ENCODE assay signal across 18 cellular contexts in genomic region chr9:24011206-24011605, GRCh38.
DNase-seq lines count a peak whose midpoint lies in the region; ATAC-seq, FAIRE-seq and TF ChIP-seq lines count a peak whose summit lies in the region.
"Had no signal": no experiment of that assay in that cellular context is flagged by ENCODE, and none has a peak within 500 bp of the region (broad histone marks: within the 10 kb centered on the region; RNA-seq: fewer than 3 reads in every experiment).

No MANE protein-coding gene starts in this region.

- H3K23ac ChIP-seq in H1 (ENCODE audit: insufficient read length) = no peak overlapping the region

- ATAC-seq in GM19023 (IDR thresholded peaks at IDR 0.05; ENCODE audit: unreplicated experiment) (no peak), Right ventricle myocardium inferior (no peak)

- no peaks in the 10 kb centered on the region for H3K36me3 ChIP-seq in H1 (ENCODE audit: control insufficient read depth in 2 of 4, insufficient read depth in 4 of 4, low read length in 3 of 4)
- no peaks in the 10 kb centered on the region for H3K36me3 ChIP-seq in neural progenitor cell
- H3K36me3 ChIP-seq: BE2C had no signal

- no peak overlapping the region for H4K8ac ChIP-seq in H1 (ENCODE audit: extremely low read depth, insufficient read depth, low read length)

- TF ChIP-seq POLR2A in H54 (IDR thresholded peaks at IDR 0.05; ENCODE audit: low read depth, low read length) = no peak
- no peak for TF ChIP-seq POLR2A in H1 (IDR thresholded peaks at IDR 0.05; ENCODE audit: control extremely low read depth in 1 of 2, low read depth in 2 of 2, low read length in 2 of 2)

- H4K20me1 ChIP-seq in H1 (replicated peaks in 1 of 2; ENCODE audit: control insufficient read depth in 1 of 2, insufficient read depth in 2 of 2, low read length in 2 of 2) (no peaks in the 10 kb centered on the region), neural progenitor cell (ENCODE audit: low read depth) (no peaks in the 10 kb centered on the region)

- TF ChIP-seq CTCF in H1 (IDR thresholded peaks at IDR 0.05; ENCODE audit: control extremely low read depth in 1 of 3, insufficient read depth in 1 of 3, low read depth in 1 of 3, low read length in 3 of 3) (no peak), neural progenitor cell (IDR thresholded peaks at IDR 0.05) (no peak), HFFc6 (IDR thresholded peaks at IDR 0.05) (no peak)

- no peaks in the 10 kb centered on the region for H3F3A ChIP-seq in neural progenitor cell (ENCODE audit: low read depth)

- H3K79me2 ChIP-seq in H1 (ENCODE audit: control insufficient read depth in 1 of 2, insufficient read depth in 2 of 2, low read length in 2 of 2) (no peaks in the 10 kb centered on the region), neural progenitor cell (ENCODE audit: low read depth) (no peaks in the 10 kb centered on the region)

- TF ChIP-seq EP300 in H1 (IDR thresholded peaks at IDR 0.05; ENCODE audit: borderline replicate concordance in 1 of 2, low read depth in 2 of 2, low read length in 2 of 2) = no peak

- no peak overlapping the region for H3K4me2 ChIP-seq in H1 (ENCODE audit: insufficient read depth in 1 of 2, low read depth in 2 of 2, low read length in 2 of 2)
- peak overlapping the region; percentile 23 for H3K4me2 ChIP-seq in neural progenitor cell

- no peaks in the 10 kb centered on the region for H3K79me1 ChIP-seq in H1 (ENCODE audit: low read depth, low read length)

- H3K9ac ChIP-seq in H1 (replicated peaks in 1 of 4; ENCODE audit: extremely low read depth in 1 of 4, low read depth in 3 of 4, low read length in 3 of 4) (no peak overlapping the region), neural progenitor cell (no peak overlapping the region)

- H3K4ac ChIP-seq in H1 (replicated peaks; ENCODE audit: insufficient read length, low read depth, low read length) = no peak overlapping the region

- no peak overlapping the region for H4K5ac ChIP-seq in H1 (ENCODE audit: insufficient read length, low read depth, low read length)

- POLR2A ChIA-PET in H1 (lab: Charles Lee; ENCODE audit: partially characterized antibody) = no interaction called here

- no peaks in the 10 kb centered on the region for H3K23me2 ChIP-seq in H1 (ENCODE audit: low read depth, low read length)

- H3K27me3 ChIP-seq in H1 (replicated peaks in 1 of 4; ENCODE audit: control insufficient read depth in 3 of 4, extremely low read depth in 1 of 4, insufficient read depth in 3 of 4, low read length in 3 of 4) (no peaks in the 10 kb centered on the region), neural progenitor cell (no peaks in the 10 kb centered on the region)
- H3K27me3 ChIP-seq: BE2C had no signal

- H3K18ac ChIP-seq in H1 (ENCODE audit: extremely low read depth, low read length) = no peak overlapping the region

- no peak for TF ChIP-seq RAD21 in H1 (IDR thresholded peaks at IDR 0.05 in 1 of 2, conservative IDR thresholded peaks at IDR 0.05 in 1 of 2; ENCODE audit: low read depth in 2 of 2, low read length in 2 of 2)

- no peak overlapping the region for H2AK5ac ChIP-seq in H1 (ENCODE audit: low read depth, low read length)

- DNase-seq in H54 (ENCODE audit: insufficient read length, low spot score) (no peak), OCI-M1 (lab: John Stamatoyannopoulos, UW) (peak; percentile 80), H1 (ENCODE audit: low read depth in 1 of 2, low spot score in 2 of 2) (no peak), neural progenitor cell (ENCODE audit: low spot score) (peak; percentile 30), Right ventricle myocardium inferior (ENCODE audit: missing footprints) (no peak), T-helper 9 cell (no peak), HFFc6 (no peak)
- DNase-seq: BE2C; Caco-2; CD4-positive, CD25-positive, alpha-beta regulatory T cell; DMS153; GDM1; GOT3; NCI-H1105; NCI-H2081; NCI-H510A had no signal

- no peak overlapping the region for H4K91ac ChIP-seq in H1 (replicated peaks; ENCODE audit: insufficient read length, low read length)

- H2BK15ac ChIP-seq in H1 (ENCODE audit: low read length) = no peak overlapping the region

- no peak overlapping the region for H2BK12ac ChIP-seq in H1 (ENCODE audit: low read depth, low read length)

- no peaks in the 10 kb centered on the region for H3K27me3 Mint-ChIP-seq in neural progenitor cell (ENCODE audit: insufficient read depth, low read depth)
- H3K27me3 Mint-ChIP-seq in HFFc6 (ENCODE audit: insufficient read depth) = no peaks in the 10 kb centered on the region
- H3K27me3 Mint-ChIP-seq: CD4-positive, CD25-positive, alpha-beta regulatory T cell had no signal

- peak overlapping the region; percentile 72 for H3K27ac Mint-ChIP-seq in neural progenitor cell
- H3K27ac Mint-ChIP-seq in HFFc6 = no peak overlapping the region
- H3K27ac Mint-ChIP-seq: CD4-positive, CD25-positive, alpha-beta regulatory T cell had no signal

- H3K9me3 ChIP-seq in H1 (ENCODE audit: insufficient read depth in 2 of 2, low read depth in 1 of 2, low read length in 1 of 2) (no peaks in the 10 kb centered on the region; a peak in 1 of 4 replicates), neural progenitor cell (ENCODE audit: low read depth) (no peaks in the 10 kb centered on the region)
- H3K9me3 ChIP-seq: BE2C, Caco-2 had no signal

- WGBS in H1 (ENCODE audit: extremely low coverage in 1 of 2, insufficient coverage in 1 of 2, insufficient read length in 1 of 2, insufficient replicate concordance in 2 of 2, low coverage in 1 of 2, low lambda C conversion rate in 2 of 2, missing lambda C conversion rate in 1 of 2), 2 experiments = 88% methylated on average over 5 of the region's 5 CpGs; no CpG with 5 or more reads in 1 of the 2 experiments

- peaks cover 0 to 4% (median 2%) of the 10 kb centered on the region in 4 experiments; a peak in 1 of 7 replicates for H3K4me1 ChIP-seq in H1 (replicated peaks in 1 of 4; ENCODE audit: control insufficient read depth in 3 of 4, insufficient read depth in 4 of 4, low read length in 3 of 4)
- H3K4me1 ChIP-seq in neural progenitor cell = peaks cover 19% of the 10 kb centered on the region
- H3K4me1 ChIP-seq: BE2C, Caco-2 had no signal

- no peak overlapping the region for H2BK20ac ChIP-seq in H1 (ENCODE audit: low read length)

- intact Hi-C loops in Right ventricle myocardium inferior (cut with DNase I) = no loop called here

- H3K9me3 Mint-ChIP-seq in neural progenitor cell (peaks cover 4% of the 10 kb centered on the region), HFFc6 (peaks cover 10% of the 10 kb centered on the region)

- H3K27ac ChIP-seq in H1 (ENCODE audit: low read depth, low read length) = no peak overlapping the region
- H3K27ac ChIP-seq in neural progenitor cell = no peak overlapping the region

- H3K4me1 Mint-ChIP-seq in neural progenitor cell (peaks cover 21% of the 10 kb centered on the region), HFFc6 (ENCODE audit: low read depth) (no peaks in the 10 kb centered on the region)
- H3K4me1 Mint-ChIP-seq: CD4-positive, CD25-positive, alpha-beta regulatory T cell had no signal

- no peak overlapping the region for H3K56ac ChIP-seq in H1 (replicated peaks; ENCODE audit: insufficient read length, low read depth, low read length)

- H3K4me3 Mint-ChIP-seq in neural progenitor cell (no peak overlapping the region), HFFc6 (no peak overlapping the region)
- H3K4me3 Mint-ChIP-seq: CD4-positive, CD25-positive, alpha-beta regulatory T cell had no signal

- H3K14ac ChIP-seq in H1 (ENCODE audit: insufficient read length) = no peak overlapping the region

- H3K36me3 Mint-ChIP-seq in neural progenitor cell (no peaks in the 10 kb centered on the region), HFFc6 (ENCODE audit: low read depth) (no peaks in the 10 kb centered on the region)
- H3K36me3 Mint-ChIP-seq: CD4-positive, CD25-positive, alpha-beta regulatory T cell had no signal

- peak overlapping the region; percentile 78 for H2AFZ ChIP-seq in H1 (ENCODE audit: low read length)
- H2AFZ ChIP-seq in neural progenitor cell (replicated peaks) = no peak overlapping the region

- no peak overlapping the region for H2BK120ac ChIP-seq in H1 (replicated peaks; ENCODE audit: low read depth, low read length)

- FAIRE-seq in H54 (lab: Jason Lieb, UNC) = peak; percentile 70
- no peak for FAIRE-seq in H1 (lab: Jason Lieb, UNC)
- FAIRE-seq: A204.1 had no signal

- H2BK5ac ChIP-seq in H1 (ENCODE audit: low read depth, low read length) = no peak overlapping the region

- CTCF ChIA-PET in H1 (lab: Charles Lee; ENCODE audit: partially characterized antibody) = no interaction called here

- H3K4me3 ChIP-seq in H1 (ENCODE audit: extremely low read depth in 1 of 4, insufficient read depth in 2 of 4, low read depth in 3 of 4, low read length in 4 of 4) = no peak overlapping the region
- no peak overlapping the region for H3K4me3 ChIP-seq in neural progenitor cell

TF ChIP-seq in H1, 55 proteins besides CTCF, POLR2A, EP300 and RAD21:
- TF ChIP-seq USF2 (IDR thresholded peaks at IDR 0.05; ENCODE audit: low read length) = no peak
- no peak for TF ChIP-seq SIX5 (IDR thresholded peaks at IDR 0.05; ENCODE audit: low read depth, low read length)
- no peak for TF ChIP-seq PHF8 (conservative IDR thresholded peaks at IDR 0.05; ENCODE audit: low read depth, low read length)
- TF ChIP-seq RNF2 (IDR thresholded peaks at IDR 0.05; ENCODE audit: borderline replicate concordance, low read depth, low read length, missing control alignments, poor library complexity, severe bottlenecking) = no peak
- TF ChIP-seq SRF (IDR thresholded peaks at IDR 0.05; ENCODE audit: low read depth, low read length) = no peak

Comparison
In these comparisons a context has a peak if more than half of its experiments do, and no peak if none do; other contexts are left out.
1. DNase-seq: peak in OCI-M1 (single experiment) and neural progenitor cell (single experiment); none in H54 (single experiment), H1 (0 of 2), Right ventricle myocardium inferior (single experiment), T-helper 9 cell (single experiment) and HFFc6 (single experiment).